In the genomic region with DNA sequence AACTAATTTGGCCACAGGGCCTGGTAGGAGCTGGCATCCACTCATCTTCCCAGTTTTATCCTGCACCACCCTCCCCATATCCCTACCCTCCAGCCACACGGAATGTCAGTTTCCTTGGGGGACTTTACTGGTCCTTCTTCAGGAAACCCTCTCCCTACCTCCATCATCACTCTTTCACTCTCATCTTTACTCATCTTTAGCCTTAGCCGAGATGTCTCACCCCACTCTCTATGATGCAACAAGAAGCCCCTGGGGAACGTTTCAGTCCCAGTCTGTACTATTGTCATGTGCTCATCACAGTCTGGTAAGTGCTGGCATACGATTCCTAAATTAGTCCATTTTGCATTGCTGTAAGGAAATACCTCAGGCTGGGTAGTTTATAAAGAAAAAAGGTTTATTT, we compare ENCODE assay signal across 16 cellular contexts. TPM values are rescaled to one million over a fixed set of nuclear protein-coding genes. Genes with fewer than 3 reads are reported as not detected.
DNase-seq lines count a peak whose midpoint lies in the region; ATAC-seq, FAIRE-seq and TF ChIP-seq lines count a peak whose summit lies in the region.
"Had no signal": no experiment of that assay in that cellular context is flagged by ENCODE, and none has a peak within 500 bp of the region (broad histone marks: within the 10 kb centered on the region; RNA-seq: fewer than 3 reads in every experiment).

No MANE protein-coding gene starts in this region.

- H3K9me2 ChIP-seq in Karpas-422 (replicated peaks; ENCODE audit: insufficient read depth, low read length), result no peaks in the 10 kb centered on the region
- H3K9me2 ChIP-seq in PC-3 (replicated peaks; ENCODE audit: low read length), result no peaks in the 10 kb centered on the region

- H3K79me2 ChIP-seq in Karpas-422 (ENCODE audit: low read length), result no peaks in the 10 kb centered on the region
- H3K79me2 ChIP-seq in PC-3 (ENCODE audit: low read length), result no peaks in the 10 kb centered on the region

- TF ChIP-seq CTCF in PC-3 (conservative IDR thresholded peaks at IDR 0.05; ENCODE audit: low read depth, low read length), result no peak
- no peak for TF ChIP-seq CTCF in heart left ventricle (IDR thresholded peaks at IDR 0.05)

- peak overlapping the region; percentile 47; the same call in 1 of the 2 replicates for H2AFZ ChIP-seq in Karpas-422 (ENCODE audit: low read length)
- no peak overlapping the region for H2AFZ ChIP-seq in PC-3 (ENCODE audit: low read length)

- H3K4me3 ChIP-seq in Karpas-422 (ENCODE audit: low read length), result no peak overlapping the region
- no peak overlapping the region for H3K4me3 ChIP-seq in PC-3 (ENCODE audit: low read length)
- H3K4me3 ChIP-seq in heart left ventricle, result no peak overlapping the region
- H3K4me3 ChIP-seq: sigmoid colon, upper lobe of left lung had no signal

- intact Hi-C loops in PC-3 (cut with micrococcal nuclease) (no loop called here), heart left ventricle (cut with DNase I) (no loop called here)

- H3K4me2 ChIP-seq in Karpas-422 (ENCODE audit: low read depth, low read length, poor library complexity, severe bottlenecking), result peak overlapping the region; percentile 56
- no peak overlapping the region for H3K4me2 ChIP-seq in PC-3 (ENCODE audit: low read length)

- H3K27ac ChIP-seq in Karpas-422 (ENCODE audit: low read length) (peak overlapping the region; percentile 80), PC-3 (ENCODE audit: low read length) (no peak overlapping the region), heart left ventricle (no peak overlapping the region)
- H3K27ac ChIP-seq: sigmoid colon, upper lobe of left lung had no signal

- H3K27me3 ChIP-seq in Karpas-422 (ENCODE audit: low read length) (no peaks in the 10 kb centered on the region), PC-3 (ENCODE audit: low read length) (no peaks in the 10 kb centered on the region), heart left ventricle (no peaks in the 10 kb centered on the region)
- H3K27me3 ChIP-seq: sigmoid colon, upper lobe of left lung had no signal

- H3F3A ChIP-seq in PC-3 (ENCODE audit: low read length, unreplicated experiment), result no peaks in the 10 kb centered on the region

- H3K36me3 ChIP-seq in Karpas-422 (ENCODE audit: insufficient read depth, low read length) (no peaks in the 10 kb centered on the region), PC-3 (ENCODE audit: low read depth, low read length) (no peaks in the 10 kb centered on the region), heart left ventricle (peaks cover 0 to 38% (median 3%) of the 10 kb centered on the region in 9 donors)
- H3K36me3 ChIP-seq: upper lobe of left lung had no signal

- no peak for DNase-seq in GM18507 (ENCODE audit: extremely low spot score, insufficient read length, low read depth)
- peak; percentile 80 for DNase-seq in Karpas-422
- DNase-seq in retina, result no peak
- DNase-seq in DMS 273 (lab: John Stamatoyannopoulos, UW; ENCODE audit: unreplicated experiment), result no peak
- no peak for DNase-seq in PC-3
- no peak for DNase-seq in heart left ventricle
- DNase-seq: activated gamma-delta T cell; CD8-positive, alpha-beta memory T cell; immature natural killer cell; NCI-H345; sigmoid colon; upper lobe of left lung had no signal

- H4K20me1 ChIP-seq in Karpas-422 (ENCODE audit: insufficient read depth, low read depth, low read length) (no peaks in the 10 kb centered on the region), PC-3 (ENCODE audit: low read length) (no peaks in the 10 kb centered on the region)

- ATAC-seq in GM19452 (IDR thresholded peaks at IDR 0.05; ENCODE audit: unreplicated experiment), result peak; percentile 62
- peak; percentile 74 for ATAC-seq in HG02870 (IDR thresholded peaks at IDR 0.05; ENCODE audit: unreplicated experiment)
- no peak for ATAC-seq in PC-3
- ATAC-seq in heart left ventricle, result no peak
- ATAC-seq: HCT116, Right ventricle myocardium inferior had no signal

- POLR2A ChIA-PET in PC-3 (lab: Charles Lee; ENCODE audit: unreplicated experiment), result no interaction called here

- H3K4me1 ChIP-seq in Karpas-422 (ENCODE audit: low read length), result peaks cover 16% of the 10 kb centered on the region
- peaks cover 10% of the 10 kb centered on the region for H3K4me1 ChIP-seq in PC-3 (ENCODE audit: insufficient read depth, low read length)
- H3K4me1 ChIP-seq in heart left ventricle, result no peaks in the 10 kb centered on the region
- H3K4me1 ChIP-seq: sigmoid colon had no signal

- CTCF ChIA-PET in PC-3 (lab: Charles Lee), result no interaction called here

- peak overlapping the region; percentile 56 for H3K9ac ChIP-seq in Karpas-422 (ENCODE audit: low read length)
- H3K9ac ChIP-seq in PC-3 (ENCODE audit: low read length), result no peak overlapping the region

- 84 to 88% (median 86%) methylated on average over 4 of the region's 4 CpGs for WGBS in heart left ventricle, 4 donors

- no TSS peak for BruUV-seq in PC-3 (replicated peaks; lab: Mats Ljungman, UMichigan)

- FAIRE-seq in GM18507 (lab: Jason Lieb, UNC), result peak; percentile 75

- TF ChIP-seq POLR2A in heart left ventricle (IDR thresholded peaks at IDR 0.05), result no peak

- H3K9me3 ChIP-seq in Karpas-422 (ENCODE audit: low read length) (no peaks in the 10 kb centered on the region), PC-3 (ENCODE audit: low read length) (no peaks in the 10 kb centered on the region), heart left ventricle (no peaks in the 10 kb centered on the region)
- H3K9me3 ChIP-seq: sigmoid colon, upper lobe of left lung had no signal

RNA-seq across cellular contexts. Expression of a gene that starts 34.9 kb away (rescaled TPM):
- 97.5 and 126 TPM in 2 replicates for total RNA-seq in Karpas-422 (2014; rRNA removed; shearing (Covaris generic); ENCODE audit: low replicate concordance)
- total RNA-seq in PC-3 (2014; rRNA removed) (61.1 and 66.1 TPM in 2 replicates), heart left ventricle (100 to 1,000 TPM in 1 of 9 donors, 10 to 100 TPM in 8; 34.6 to 121 (median 55.2) TPM)
- 10 to 100 TPM; 12.6 to 45.7 TPM for polyA plus RNA-seq in heart left ventricle

Comparison
In these comparisons a context has a peak if more than half of its experiments do, and no peak if none do; other contexts are left out.
1. ATAC-seq: peak in GM19452 (single experiment) and HG02870 (single experiment); none in PC-3 (single experiment) and heart left ventricle (0 of 4).